Comparison of ENCODE assay signal across 10 cellular contexts in genomic region chrX:14496674-14497073, GRCh38. TPM values are rescaled to one million over a fixed set of nuclear protein-coding genes. Genes with fewer than 3 reads are reported as not detected.
DNase-seq lines count a peak whose midpoint lies in the region; ATAC-seq and TF ChIP-seq lines count a peak whose summit lies in the region.
"Had no signal": no experiment of that assay in that cellular context is flagged by ENCODE, and none has a peak within 500 bp of the region (broad histone marks: within the 10 kb centered on the region; RNA-seq: fewer than 3 reads in every experiment).

No MANE protein-coding gene starts in this region.

- H3K4me3 Mint-ChIP-seq in activated B cell treated with CpG ODN at 0.5 μM for 24 hours (peak overlapping the region; percentile 76), natural killer cell (peak overlapping the region; percentile 82)

- CTCF ChIA-PET in activated B cell treated with CpG ODN at 0.5 μM for 24 hours (lab: Charles Lee): no interaction called here

- TF ChIP-seq CTCF in activated B cell treated with CpG ODN at 0.5 μM for 24 hours (IDR thresholded peaks at IDR 0.05) (no peak), natural killer cell (IDR thresholded peaks at IDR 0.05) (no peak), adrenal gland (IDR thresholded peaks at IDR 0.05) (no peak)

- H3K4me1 ChIP-seq in adrenal gland (replicated peaks in 1 of 2): no peaks in the 10 kb centered on the region

- H3K36me3 Mint-ChIP-seq in activated B cell treated with CpG ODN at 0.5 μM for 24 hours (ENCODE audit: low read depth) (no peaks in the 10 kb centered on the region), natural killer cell (no peaks in the 10 kb centered on the region)

- H3K27ac Mint-ChIP-seq in activated B cell treated with CpG ODN at 0.5 μM for 24 hours: no peak overlapping the region
- H3K27ac Mint-ChIP-seq in natural killer cell: peak overlapping the region; percentile 81 to 93

- H3K9me3 Mint-ChIP-seq in activated B cell treated with CpG ODN at 0.5 μM for 24 hours (no peaks in the 10 kb centered on the region), natural killer cell (no peaks in the 10 kb centered on the region)

- H3K27me3 Mint-ChIP-seq in activated B cell treated with CpG ODN at 0.5 μM for 24 hours (no peaks in the 10 kb centered on the region), natural killer cell (ENCODE audit: low read depth in 2 of 2) (peaks cover 0 to 3% of the 10 kb centered on the region in 2 donors)

- peaks cover 10% of the 10 kb centered on the region for H3K4me1 Mint-ChIP-seq in activated B cell treated with CpG ODN at 0.5 μM for 24 hours
- peaks cover 11 to 23% of the 10 kb centered on the region in 2 donors for H3K4me1 Mint-ChIP-seq in natural killer cell

- 41 to 67% (median 50%) methylated on average over 2 to 3 of the region's 3 CpGs for WGBS in adrenal gland, 4 donors

- POLR2A ChIA-PET in activated B cell treated with CpG ODN at 0.5 μM for 24 hours (lab: Charles Lee): interaction anchor here (0.5 kb wide), 1 partner anchor 1618 kb away, joined by 3 read pairs; no protein-coding TSS in a partner anchor

- H3K27ac ChIP-seq in adrenal gland: no peak overlapping the region
- H3K27ac ChIP-seq: RWPE1 had no signal

- peak overlapping the region in 1 of 4 donors; percentile 25 for H3K4me3 ChIP-seq in adrenal gland

- peaks cover 6% of the 10 kb centered on the region for H3K27me3 ChIP-seq in adrenal gland

- no peak for TF ChIP-seq POLR2A in adrenal gland (IDR thresholded peaks at IDR 0.05)

- no peaks in the 10 kb centered on the region for H3K36me3 ChIP-seq in adrenal gland (replicated peaks in 1 of 2)

- ATAC-seq in GM18498 (IDR thresholded peaks at IDR 0.05; ENCODE audit: unreplicated experiment) (peak; percentile 47), GM21825 (IDR thresholded peaks at IDR 0.05; ENCODE audit: unreplicated experiment) (peak; percentile 46), activated B cell treated with CpG ODN at 0.5 μM for 24 hours (ENCODE audit: low read depth) (no peak), natural killer cell (peak in 2 of 3 donors; percentile 26 to 36)

- intact Hi-C loops in activated B cell treated with CpG ODN at 0.5 μM for 24 hours (cut with micrococcal nuclease): no loop called here
- intact Hi-C loops in natural killer cell (cut with micrococcal nuclease): no loop called here
- intact Hi-C loops in adrenal gland (cut with DNase I): no loop called here

- no peaks in the 10 kb centered on the region for H3K9me3 ChIP-seq in adrenal gland (replicated peaks in 1 of 3)

- DNase-seq in activated B cell treated with CpG ODN at 0.5 μM for 24 hours (no peak), natural killer cell (no peak), adrenal gland (no peak), SIG-M5 (lab: John Stamatoyannopoulos, UW) (no peak), LoVo (ENCODE audit: low spot score) (no peak), HuH-7.5 (ENCODE audit: low spot score) (no peak)

RNA-seq across cellular contexts. Expression of gene GLRA2, which starts 32.7 kb away (rescaled TPM):
- total RNA-seq in activated B cell treated with CpG ODN at 0.5 μM for 24 hours (not detected in 2 replicates), natural killer cell (not detected), adrenal gland (under 1 TPM in 1 of 8 donors, not detected in 7; 0.34 TPM)
- not detected for polyA plus RNA-seq in adrenal gland
- polyA plus RNA-seq: urinary bladder had no signal
